In the genomic region with DNA sequence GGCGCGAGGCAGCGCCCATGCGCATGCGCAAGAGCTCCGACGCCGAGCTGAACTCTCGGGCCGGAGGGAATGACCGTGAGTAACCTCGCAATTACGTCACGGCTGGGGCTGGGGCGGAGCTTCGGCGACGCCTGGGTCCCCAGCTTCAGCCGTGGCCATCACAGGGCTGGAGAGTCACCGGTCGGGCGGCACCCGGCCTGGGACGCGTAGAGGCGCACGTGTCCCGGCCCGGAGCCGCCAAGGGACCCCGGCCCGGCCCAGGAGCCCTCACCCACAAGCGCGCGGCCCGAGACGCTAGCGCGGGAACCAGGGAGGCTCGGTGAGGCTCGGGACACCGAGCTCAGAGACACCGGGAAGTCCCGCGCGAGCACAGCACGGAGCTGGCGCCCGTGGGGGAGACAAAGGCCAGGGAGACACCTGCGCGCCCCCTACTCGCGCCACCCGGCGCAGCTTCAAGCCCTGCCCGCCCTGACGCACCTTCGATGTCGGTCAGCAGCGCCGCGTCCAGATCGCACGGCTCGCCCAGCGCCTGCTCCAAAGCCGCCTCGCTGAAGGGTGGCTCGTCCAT, we compare ENCODE assay signal across 1 cellular context.
TF ChIP-seq lines count a peak whose summit lies in the region.

No MANE protein-coding gene starts in this region.

TF ChIP-seq in HCT116, 20 proteins besides CTCF, POLR2A, EP300 and RAD21 (continued from another document):
- no peak for TF ChIP-seq REST (IDR thresholded peaks at IDR 0.05; ENCODE audit: low read depth)
- TF ChIP-seq TCF7L2 (IDR thresholded peaks at IDR 0.05; ENCODE audit: borderline replicate concordance, extremely low read depth, insufficient read depth, insufficient read length) = no peak
- TF ChIP-seq ELF1 (IDR thresholded peaks at IDR 0.05; ENCODE audit: borderline replicate concordance, low read depth) = no peak
- TF ChIP-seq ZBTB33 (IDR thresholded peaks at IDR 0.05; ENCODE audit: extremely low read depth, insufficient replicate concordance, low read length) = peak; percentile 80
- peak; percentile 72 for TF ChIP-seq ZFX (IDR thresholded peaks at IDR 0.05)
TF ChIP-seq in HCT116: peak in this region for 9.
